ENCODE assay signal across 8 cellular contexts in the genomic region with DNA sequence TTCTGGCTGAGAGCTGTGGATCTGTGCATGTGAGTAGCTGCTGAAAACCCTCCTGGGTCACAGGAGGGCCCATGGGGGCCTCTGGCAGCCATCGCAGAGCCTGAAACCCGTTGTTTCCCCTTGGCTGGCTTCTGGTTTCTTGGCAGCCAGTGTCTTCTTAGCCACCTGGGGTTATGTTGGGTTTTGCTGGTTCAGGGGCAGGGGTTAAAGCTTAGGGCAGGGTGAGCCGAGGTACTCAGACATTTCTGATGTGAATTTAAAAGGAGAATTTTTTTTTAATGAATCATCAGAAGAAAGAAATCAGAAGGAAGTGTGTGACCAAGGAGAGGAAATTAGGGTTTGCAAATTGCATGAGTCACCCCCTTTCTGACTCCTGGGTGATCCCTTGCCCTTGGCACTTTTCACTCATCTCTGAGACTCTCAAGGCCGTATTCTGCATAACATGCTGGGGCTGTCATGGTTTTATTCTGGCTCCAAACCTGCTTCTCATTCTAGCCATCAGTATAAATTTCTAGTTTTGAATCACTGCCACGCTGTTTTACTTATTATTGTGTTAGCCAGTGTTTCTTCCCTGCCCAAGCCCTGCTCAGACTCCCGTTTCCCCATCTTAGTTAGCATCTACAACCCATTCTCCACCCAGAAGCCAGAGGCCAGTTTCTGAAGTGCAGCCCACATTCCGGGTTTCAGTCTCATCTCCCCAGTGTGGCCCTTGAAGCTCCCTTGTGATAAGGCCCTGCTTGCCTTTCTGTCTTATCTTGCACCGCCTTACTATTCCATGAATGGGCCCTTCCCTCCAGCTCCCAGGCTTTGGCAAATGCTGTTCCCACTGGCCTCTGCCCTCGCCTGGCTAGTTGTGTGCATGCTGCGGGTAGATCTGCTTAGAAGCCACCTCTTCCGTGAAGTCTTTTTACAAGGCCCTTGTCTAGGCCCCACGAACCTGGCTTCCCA. TPM values are rescaled to one million over a fixed set of nuclear protein-coding genes. Genes with fewer than 3 reads are reported as not detected.
A peak's percentile ranks its signal among the peaks of the same experiment; 100 is the strongest.
DNase-seq lines count a peak whose midpoint lies in the region; ATAC-seq, FAIRE-seq and TF ChIP-seq lines count a peak whose summit lies in the region.

No MANE protein-coding gene starts in this region.

- no peaks in the 10 kb centered on the region for H3K27me3 ChIP-seq in CD4-positive, alpha-beta memory T cell (ENCODE audit: insufficient read depth, low read length)
- peaks cover under 1% of the 10 kb centered on the region for H3K27me3 ChIP-seq in bronchial epithelial cell (ENCODE audit: control insufficient read depth, insufficient read depth, low read length)
- H3K27me3 ChIP-seq in osteoblast (ENCODE audit: insufficient read depth, low read length): no peaks in the 10 kb centered on the region

- no peaks in the 10 kb centered on the region for H4K20me1 ChIP-seq in osteoblast (ENCODE audit: insufficient read depth, low read length)

- peak overlapping the region in 3 of 7 donors; percentile 18 to 88 (median 55) for H3K27ac Mint-ChIP-seq in CD4-positive, alpha-beta memory T cell

- intact Hi-C loops in CD4-positive, alpha-beta memory T cell (cut with micrococcal nuclease): loop anchor here (5.0 to 10.0 kb wide), 2 partner anchors 59 to 112 kb away; no protein-coding TSS in a partner anchor

- H3K4me1 ChIP-seq in CD4-positive, alpha-beta memory T cell (ENCODE audit: insufficient read depth, low read length): peaks cover 83% of the 10 kb centered on the region
- H3K4me1 ChIP-seq in osteoblast (ENCODE audit: insufficient read depth, low read length): peaks cover 35% of the 10 kb centered on the region

- no peaks in the 10 kb centered on the region for H3K36me3 ChIP-seq in CD4-positive, alpha-beta memory T cell (ENCODE audit: insufficient read depth, low read length)
- H3K36me3 ChIP-seq in bronchial epithelial cell (ENCODE audit: control insufficient read depth, insufficient read depth, low read length): no peaks in the 10 kb centered on the region
- no peaks in the 10 kb centered on the region for H3K36me3 ChIP-seq in osteoblast (ENCODE audit: insufficient read depth, low read length)

- CTCF ChIA-PET in CD4-positive, alpha-beta memory T cell (lab: Charles Lee; ENCODE audit: partially characterized antibody): interaction anchor here (0.9 to 2.7 kb wide), 4 partner anchors 9 to 30 kb away, joined by 3 to 6 read pairs (median 4); no protein-coding TSS in a partner anchor

- peaks cover 5 to 19% of the 10 kb centered on the region in 2 donors for H3K27me3 Mint-ChIP-seq in CD4-positive, alpha-beta memory T cell

- H3K4me3 ChIP-seq in CD4-positive, alpha-beta memory T cell (ENCODE audit: low read length in 2 of 2): peak overlapping the region in 1 of 2 donors; percentile 1
- H3K4me3 ChIP-seq in bronchial epithelial cell (ENCODE audit: low read depth, low read length) (no peak overlapping the region), osteoblast (ENCODE audit: insufficient read depth, low read length) (peak overlapping the region; percentile 11)

- H2AFZ ChIP-seq in osteoblast (ENCODE audit: low read length): peak overlapping the region; percentile 56

- FAIRE-seq in bronchial epithelial cell (lab: Jason Lieb, UNC): no peak

- peak; percentile 35 to 79 (median 47) for DNase-seq in CD4-positive, alpha-beta memory T cell
- DNase-seq in GM20000 (ENCODE audit: low spot score) (peak; percentile 51), T-helper 22 cell (ENCODE audit: low read depth) (peak; percentile 48), bronchial epithelial cell (ENCODE audit: low read depth) (peak; percentile 94), osteoblast (ENCODE audit: insufficient read length, low spot score, missing footprints) (peak; percentile 95), medulla oblongata (ENCODE audit: extremely low spot score) (no peak), cortex of kidney (lab: John Stamatoyannopoulos, UW) (no peak)

- peak overlapping the region; percentile 5 to 78 (median 56) for H3K4me3 Mint-ChIP-seq in CD4-positive, alpha-beta memory T cell

- no peak overlapping the region for H3K27ac ChIP-seq in CD4-positive, alpha-beta memory T cell (ENCODE audit: low read depth, low read length)
- peak overlapping the region; percentile 92 for H3K27ac ChIP-seq in osteoblast (ENCODE audit: low read depth, low read length)

- POLR2A ChIA-PET in CD4-positive, alpha-beta memory T cell (lab: Charles Lee; ENCODE audit: partially characterized antibody): interaction anchor here (1.0 to 6.9 kb wide), 4 partner anchors 9 to 113 kb away, joined by 3 to 41 read pairs (median 5); no protein-coding TSS in a partner anchor

- peak overlapping the region; percentile 77 for H3K4me2 ChIP-seq in osteoblast (ENCODE audit: insufficient read depth, low read length)

- H3K79me2 ChIP-seq in osteoblast (ENCODE audit: insufficient read depth, low read length): no peaks in the 10 kb centered on the region

- peak; percentile 53 for ATAC-seq in HG03565 (IDR thresholded peaks at IDR 0.05; ENCODE audit: unreplicated experiment)

- no peaks in the 10 kb centered on the region for H3K9me3 ChIP-seq in CD4-positive, alpha-beta memory T cell (ENCODE audit: control insufficient read depth in 1 of 2, low read length in 2 of 2)
- H3K9me3 ChIP-seq in osteoblast (ENCODE audit: low read depth, low read length): no peaks in the 10 kb centered on the region

- H3K36me3 Mint-ChIP-seq in CD4-positive, alpha-beta memory T cell: no peaks in the 10 kb centered on the region

- no peak for TF ChIP-seq CTCF in GM20000 (IDR thresholded peaks at IDR 0.05; ENCODE audit: extremely low read depth, missing control alignments)
- TF ChIP-seq CTCF in bronchial epithelial cell (IDR thresholded peaks at IDR 0.05; ENCODE audit: insufficient read depth, low read length, severe bottlenecking): no peak
- no peak for TF ChIP-seq CTCF in osteoblast (IDR thresholded peaks at IDR 0.05; ENCODE audit: extremely low read depth, low read depth, low read length)

- peaks cover 66 to 92% (median 81%) of the 10 kb centered on the region in 4 donors for H3K4me1 Mint-ChIP-seq in CD4-positive, alpha-beta memory T cell

- peaks cover 0 to 8% (median under 1%) of the 10 kb centered on the region in 8 donors for H3K9me3 Mint-ChIP-seq in CD4-positive, alpha-beta memory T cell

RNA-seq across cellular contexts. Expression of gene TOX2, which starts 40.9 kb away (rescaled TPM):
- under 1 TPM; 0.33 to 0.64 TPM for total RNA-seq in CD4-positive, alpha-beta memory T cell
- 1 to 10 TPM in 1 of 2 donors, under 1 TPM in 1; 0.22 to 1.1 TPM for polyA plus RNA-seq in CD4-positive, alpha-beta memory T cell
- total RNA-seq in bronchial epithelial cell (not detected in 2 replicates), osteoblast (0.88 and 1.1 TPM in 2 replicates)

Comparison
In these comparisons a context has a peak if more than half of its experiments do, and no peak if none do; other contexts are left out.
1. DNase-seq: peak in CD4-positive, alpha-beta memory T cell (5 of 5), GM20000 (single experiment), T-helper 22 cell (single experiment), bronchial epithelial cell (single experiment) and osteoblast (single experiment); none in medulla oblongata (single experiment) and cortex of kidney (single experiment).